9 cellular contexts compared by ENCODE assay signal in the genomic region with DNA sequence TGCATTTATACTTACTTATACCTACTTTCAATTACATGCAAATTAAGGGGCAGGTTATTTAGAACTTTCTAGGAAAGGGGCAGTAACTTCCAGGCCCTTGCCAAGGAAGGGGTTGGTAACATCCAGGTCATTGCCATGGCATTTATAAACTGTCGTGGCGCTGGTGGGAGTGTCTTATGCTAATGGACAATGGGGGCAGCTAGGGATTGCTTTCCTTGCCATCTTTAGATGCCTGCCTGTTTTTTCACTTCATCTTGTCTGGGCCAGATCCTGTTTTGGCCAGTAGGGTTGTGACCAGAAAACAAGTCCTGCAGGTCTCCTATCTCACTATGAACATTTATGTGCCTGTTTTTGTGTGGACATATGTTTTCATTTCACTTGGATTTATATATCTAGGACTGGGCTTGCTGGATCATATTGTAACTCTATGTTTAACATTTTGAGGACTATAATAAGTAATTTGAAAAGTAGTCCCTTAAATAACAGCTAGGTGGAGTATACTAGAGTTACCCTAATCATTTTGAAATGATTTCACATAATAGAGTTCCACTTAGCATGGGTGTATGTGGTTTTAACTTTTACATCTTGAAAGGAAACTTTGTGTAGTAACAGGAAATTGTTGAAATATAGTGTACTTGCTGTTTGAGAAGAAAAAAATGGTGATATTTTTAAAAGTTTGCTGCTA. TPM values are rescaled to one million over a fixed set of nuclear protein-coding genes. Genes with fewer than 3 reads are reported as not detected.
DNase-seq lines count a peak whose midpoint lies in the region; ATAC-seq and TF ChIP-seq lines count a peak whose summit lies in the region.
"Had no signal": no experiment of that assay in that cellular context is flagged by ENCODE, and none has a peak within 500 bp of the region (broad histone marks: within the 10 kb centered on the region; RNA-seq: fewer than 3 reads in every experiment).

No MANE protein-coding gene starts in this region.

- POLR2A ChIA-PET in CD4-positive, alpha-beta T cell (lab: Charles Lee), result interaction anchor here (1.2 to 1.4 kb wide), 2 partner anchors 271 to 357 kb away, joined by 3 read pairs; a partner anchor contains a TSS

- no peak overlapping the region for H3K4me2 ChIP-seq in mesendoderm (ENCODE audit: low read length)

- intact Hi-C loops in CD4-positive, alpha-beta T cell (cut with DNase I, micrococcal nuclease), result no loop called here

- no peaks in the 10 kb centered on the region for H3K4me1 ChIP-seq in mesendoderm (ENCODE audit: control insufficient read depth, low read depth, low read length)

- peaks cover 51% of the 10 kb centered on the region for H3K36me3 Mint-ChIP-seq in CD4-positive, alpha-beta T cell (ENCODE audit: low read depth)
- no peaks in the 10 kb centered on the region for H3K36me3 Mint-ChIP-seq in activated T-helper 17 cell treated with anti-CD3 and anti-CD28 coated beads, Interleukin-2, amount 50 U/mL, for 72 hours (ENCODE audit: low read depth)

- TF ChIP-seq CTCF in CD4-positive, alpha-beta T cell (IDR thresholded peaks at IDR 0.05), result peak; percentile 34

- H3K56ac ChIP-seq in mesendoderm (ENCODE audit: low read length), result no peak overlapping the region

- no peak overlapping the region for H2BK15ac ChIP-seq in mesendoderm (replicated peaks; ENCODE audit: low read depth)

- H4K5ac ChIP-seq in mesendoderm (ENCODE audit: low read length), result no peak overlapping the region

- no peak overlapping the region for H3K4ac ChIP-seq in mesendoderm (ENCODE audit: low read depth, low read length)

- DNase-seq in CD4-positive, alpha-beta T cell, result no peak
- DNase-seq in mesendoderm (peak; percentile 48), germinal center (ENCODE audit: low spot score) (no peak)
- DNase-seq in effector CD4-positive, alpha-beta T cell, result no peak
- DNase-seq: dermis blood vessel endothelial cell had no signal

- CTCF ChIA-PET in CD4-positive, alpha-beta T cell (lab: Charles Lee), result interaction anchor here (3.0 kb wide), 1 partner anchor 208 kb away, joined by 6 read pairs; no protein-coding TSS in a partner anchor

- H3K4me1 Mint-ChIP-seq in CD4-positive, alpha-beta T cell (ENCODE audit: low read depth), result peaks cover 50% of the 10 kb centered on the region
- H3K4me1 Mint-ChIP-seq in activated T-helper 17 cell treated with anti-CD3 and anti-CD28 coated beads, Interleukin-2, amount 50 U/mL, for 72 hours, result peaks cover 27% of the 10 kb centered on the region

- H2BK5ac ChIP-seq in mesendoderm (ENCODE audit: low read length), result no peak overlapping the region

- no peak overlapping the region for H3K4me3 ChIP-seq in mesendoderm (ENCODE audit: low read length)

- H3K27me3 Mint-ChIP-seq in CD4-positive, alpha-beta T cell, result no peaks in the 10 kb centered on the region
- H3K27me3 Mint-ChIP-seq in activated T-helper 17 cell treated with anti-CD3 and anti-CD28 coated beads, Interleukin-2, amount 50 U/mL, for 72 hours, result no peaks in the 10 kb centered on the region

- H3K27me3 ChIP-seq in CD4-positive, alpha-beta T cell (ENCODE audit: control insufficient read depth, insufficient read depth, low read length), result no peaks in the 10 kb centered on the region
- H3K27me3 ChIP-seq in mesendoderm (ENCODE audit: insufficient read depth, low read length, poor library complexity), result no peaks in the 10 kb centered on the region

- H2AK5ac ChIP-seq in mesendoderm (ENCODE audit: low read length), result no peak overlapping the region

- peak; percentile 83 for ATAC-seq in CD4-positive, alpha-beta T cell (ENCODE audit: poor library complexity)
- peak; percentile 60 for ATAC-seq in HG02885 (IDR thresholded peaks at IDR 0.05; ENCODE audit: poor library complexity, unreplicated experiment)
- peak; percentile 60 for ATAC-seq in activated T-helper 17 cell treated with anti-CD3 and anti-CD28 coated beads, Interleukin-2, amount 50 U/mL, for 72 hours (replicated peaks)
- no peak for ATAC-seq in GM18909 (IDR thresholded peaks at IDR 0.05; ENCODE audit: poor library complexity, unreplicated experiment)
- no peak for ATAC-seq in GM18861 (IDR thresholded peaks at IDR 0.05; ENCODE audit: unreplicated experiment)

- no peak overlapping the region for H3K18ac ChIP-seq in mesendoderm (ENCODE audit: low read length)

- no peak overlapping the region for H4K8ac ChIP-seq in mesendoderm (ENCODE audit: low read depth, low read length)

- peak overlapping the region; percentile 86 for H3K27ac Mint-ChIP-seq in CD4-positive, alpha-beta T cell
- peak overlapping the region; percentile 87 for H3K27ac Mint-ChIP-seq in activated T-helper 17 cell treated with anti-CD3 and anti-CD28 coated beads, Interleukin-2, amount 50 U/mL, for 72 hours

- no peak overlapping the region for H3K9ac ChIP-seq in mesendoderm (ENCODE audit: low read length)

- H3K9me3 Mint-ChIP-seq in CD4-positive, alpha-beta T cell, result peaks cover 20% of the 10 kb centered on the region
- H3K9me3 Mint-ChIP-seq in activated T-helper 17 cell treated with anti-CD3 and anti-CD28 coated beads, Interleukin-2, amount 50 U/mL, for 72 hours, result peaks cover 4% of the 10 kb centered on the region

- no CpG with 5 or more reads among the region's 2 CpGs for WGBS in mesendoderm (ENCODE audit: extremely low coverage, insufficient coverage, low lambda C conversion rate)

- H3K9me3 ChIP-seq in CD4-positive, alpha-beta T cell (ENCODE audit: control insufficient read depth, low read length), result peaks cover 19% of the 10 kb centered on the region

- H3K23ac ChIP-seq in mesendoderm (ENCODE audit: low read length), result no peak overlapping the region

- no peaks in the 10 kb centered on the region for H3K36me3 ChIP-seq in mesendoderm (ENCODE audit: control insufficient read depth, insufficient read depth, low read length)

- H2BK120ac ChIP-seq in mesendoderm (ENCODE audit: low read depth, low read length), result no peak overlapping the region

- H3K27ac ChIP-seq in CD4-positive, alpha-beta T cell (ENCODE audit: low read depth, low read length), result peak overlapping the region; percentile 9
- H3K27ac ChIP-seq in mesendoderm (ENCODE audit: low read depth, low read length), result no peak overlapping the region

- peaks cover 10% of the 10 kb centered on the region for H3K79me1 ChIP-seq in mesendoderm (ENCODE audit: low read length)

- H3K79me2 ChIP-seq in mesendoderm (ENCODE audit: control insufficient read depth, insufficient read depth, low read length), result peaks cover 6% of the 10 kb centered on the region

- peak overlapping the region; percentile 38 for H3K4me3 Mint-ChIP-seq in CD4-positive, alpha-beta T cell
- H3K4me3 Mint-ChIP-seq in activated T-helper 17 cell treated with anti-CD3 and anti-CD28 coated beads, Interleukin-2, amount 50 U/mL, for 72 hours, result peak overlapping the region; percentile 44

RNA-seq across cellular contexts. Expression of a gene that starts 56.1 kb away (rescaled TPM):
- total RNA-seq in CD4-positive, alpha-beta T cell, result 10 to 100 TPM in 1 of 2 experiments, 1 to 10 TPM in 1; 8.3 to 10.2 TPM
- total RNA-seq in activated T-helper 17 cell treated with anti-CD3 and anti-CD28 coated beads, Interleukin-2, amount 50 U/mL, for 72 hours, result 10 to 100 TPM; 14.5 to 18.0 TPM
- 9.6 TPM for polyA plus RNA-seq in mesendoderm (2013, experiment 1 of 2)
- 9.2 TPM for polyA plus RNA-seq in mesendoderm (2013, experiment 2 of 2)

Comparison
In these comparisons a context has a peak if more than half of its experiments do, and no peak if none do; other contexts are left out.
1. ATAC-seq: peak in CD4-positive, alpha-beta T cell (single experiment), HG02885 (single experiment) and activated T-helper 17 cell treated with anti-CD3 and anti-CD28 coated beads, Interleukin-2, amount 50 U/mL, for 72 hours (single experiment); none in GM18909 (single experiment) and GM18861 (single experiment).